1 cellular context compared by ENCODE assay signal in the genomic region with DNA sequence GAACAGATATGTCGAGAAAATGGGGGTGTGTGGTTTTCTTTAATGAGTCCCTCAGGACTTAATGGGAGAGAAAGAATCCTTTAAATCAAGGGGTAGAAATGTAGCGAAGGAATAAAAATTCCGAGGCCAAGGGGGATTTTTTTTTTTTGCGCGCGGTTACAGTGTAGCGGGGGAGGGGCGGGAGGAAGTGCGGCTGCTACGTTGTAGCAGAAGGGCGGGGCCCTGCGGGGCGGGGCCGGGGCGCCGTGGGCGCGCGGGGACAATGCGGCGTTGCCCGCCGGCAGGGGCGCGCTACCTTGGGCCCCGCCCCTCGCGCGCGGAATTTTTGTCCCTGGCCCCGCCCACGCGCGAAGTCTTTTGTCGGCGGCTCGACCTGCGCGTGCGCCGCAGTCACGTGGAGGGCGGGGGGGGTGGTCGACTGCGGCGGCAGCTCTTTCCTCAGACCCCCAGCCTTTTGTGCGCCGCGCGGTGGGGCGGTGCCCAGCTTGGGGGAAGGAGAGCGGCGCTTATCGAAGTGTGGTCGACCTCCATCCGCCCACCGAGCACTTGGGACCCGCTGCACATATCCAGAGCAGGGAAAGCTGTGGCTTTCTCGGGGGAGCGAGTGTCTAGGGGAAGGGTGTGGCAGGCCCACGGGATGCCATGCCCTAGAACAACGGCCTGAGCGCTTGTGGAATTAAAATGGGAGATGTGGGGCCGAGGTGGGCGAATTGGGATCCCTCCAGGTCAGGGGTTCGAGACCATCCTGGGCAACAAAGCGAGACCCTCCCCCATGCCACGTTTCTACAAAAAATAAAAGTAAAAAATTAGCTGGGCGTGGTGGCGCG.
TF ChIP-seq lines count a peak whose summit lies in the region.

No MANE protein-coding gene starts in this region.

TF ChIP-seq in HepG2, 621 proteins besides CTCF, POLR2A, EP300 and RAD21 (continued from another document and continues in another):
- TF ChIP-seq, protein P1, sequence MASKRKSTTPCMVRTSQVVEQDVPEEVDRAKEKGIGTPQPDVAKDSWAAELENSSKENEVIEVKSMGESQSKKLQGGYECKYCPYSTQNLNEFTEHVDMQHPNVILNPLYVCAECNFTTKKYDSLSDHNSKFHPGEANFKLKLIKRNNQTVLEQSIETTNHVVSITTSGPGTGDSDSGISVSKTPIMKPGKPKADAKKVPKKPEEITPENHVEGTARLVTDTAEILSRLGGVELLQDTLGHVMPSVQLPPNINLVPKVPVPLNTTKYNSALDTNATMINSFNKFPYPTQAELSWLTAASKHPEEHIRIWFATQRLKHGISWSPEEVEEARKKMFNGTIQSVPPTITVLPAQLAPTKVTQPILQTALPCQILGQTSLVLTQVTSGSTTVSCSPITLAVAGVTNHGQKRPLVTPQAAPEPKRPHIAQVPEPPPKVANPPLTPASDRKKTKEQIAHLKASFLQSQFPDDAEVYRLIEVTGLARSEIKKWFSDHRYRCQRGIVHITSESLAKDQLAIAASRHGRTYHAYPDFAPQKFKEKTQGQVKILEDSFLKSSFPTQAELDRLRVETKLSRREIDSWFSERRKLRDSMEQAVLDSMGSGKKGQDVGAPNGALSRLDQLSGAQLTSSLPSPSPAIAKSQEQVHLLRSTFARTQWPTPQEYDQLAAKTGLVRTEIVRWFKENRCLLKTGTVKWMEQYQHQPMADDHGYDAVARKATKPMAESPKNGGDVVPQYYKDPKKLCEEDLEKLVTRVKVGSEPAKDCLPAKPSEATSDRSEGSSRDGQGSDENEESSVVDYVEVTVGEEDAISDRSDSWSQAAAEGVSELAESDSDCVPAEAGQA (IDR thresholded peaks at IDR 0.05; ENCODE audit: low read depth): no peak
- TF ChIP-seq, protein P1 (CRISPR knock-in tag; IDR thresholded peaks at IDR 0.05; ENCODE audit: borderline replicate concordance): peak; percentile 30; the same call in 1 of the 2 replicates
- TF ChIP-seq GABPA (IDR thresholded peaks at IDR 0.05; ENCODE audit: low read depth, low read length) (peak; percentile 35; the same call in 1 of the 2 replicates), GABPA (CRISPR knock-in tag; IDR thresholded peaks at IDR 0.05; ENCODE audit: low read depth) (peak; percentile 64; the same call in 1 of the 2 replicates), ZBTB21 (CRISPR knock-in tag; IDR thresholded peaks at IDR 0.05) (0 out of 2 replicates have a peak, but pooled peaks have one; percentile 32), MTF1 (CRISPR knock-in tag; IDR thresholded peaks at IDR 0.05) (peak; percentile 55; the same call in 1 of the 2 replicates), KDM3A (CRISPR knock-in tag; IDR thresholded peaks at IDR 0.05; ENCODE audit: low read depth) (peak; percentile 80; the same call in 1 of the 2 replicates), ZSCAN31 (CRISPR knock-in tag; IDR thresholded peaks at IDR 0.05; ENCODE audit: low read depth) (peak; percentile 88), IRF2 (CRISPR knock-in tag; IDR thresholded peaks at IDR 0.05) (peak; percentile 78), SMYD3 (CRISPR knock-in tag; IDR thresholded peaks at IDR 0.05) (0 out of 2 replicates have a peak, but pooled peaks have one; percentile 20), ZFX (CRISPR knock-in tag; IDR thresholded peaks at IDR 0.05; ENCODE audit: low read depth) (0 out of 2 replicates have a peak, but pooled peaks have one; percentile 18), PRPF4 (IDR thresholded peaks at IDR 0.05; ENCODE audit: low read depth, low read length, poor library complexity, severe bottlenecking) (peak; percentile 81), CREB1 (IDR thresholded peaks at IDR 0.05) (peak; percentile 42; the same call in 1 of the 2 replicates), CREB1 (CRISPR knock-in tag; IDR thresholded peaks at IDR 0.05) (0 out of 2 replicates have a peak, but pooled peaks have one; percentile 31), JARID2 (CRISPR knock-in tag; IDR thresholded peaks at IDR 0.05; ENCODE audit: insufficient replicate concordance) (peak; percentile 2), ZNF839 (CRISPR knock-in tag; IDR thresholded peaks at IDR 0.05; ENCODE audit: borderline replicate concordance) (0 out of 2 replicates have a peak, but pooled peaks have one; percentile 25), ZNF788 (CRISPR knock-in tag; IDR thresholded peaks at IDR 0.05; ENCODE audit: borderline replicate concordance) (peak; percentile 79), ZNF652 (CRISPR knock-in tag; IDR thresholded peaks at IDR 0.05; ENCODE audit: borderline replicate concordance, low read depth) (no peak), RELA (CRISPR knock-in tag; IDR thresholded peaks at IDR 0.05) (no peak), HOXD1 (CRISPR knock-in tag; IDR thresholded peaks at IDR 0.05) (peak; percentile 75; the same call in 1 of the 2 replicates), ZFYVE20 (CRISPR knock-in tag; IDR thresholded peaks at IDR 0.05; ENCODE audit: borderline replicate concordance, low read depth) (0 out of 2 replicates have a peak, but pooled peaks have one; percentile 35), KDM2A (CRISPR knock-in tag; IDR thresholded peaks at IDR 0.05; ENCODE audit: borderline replicate concordance, low read depth) (peak; percentile 88), CHD4 (IDR thresholded peaks at IDR 0.05; ENCODE audit: borderline replicate concordance, low read length) (no peak; the same call in 1 of the 2 replicates), ZNF564 (CRISPR knock-in tag; IDR thresholded peaks at IDR 0.05) (0 out of 2 replicates have a peak, but pooled peaks have one; percentile 81), ATM (IDR thresholded peaks at IDR 0.05; ENCODE audit: borderline replicate concordance) (no peak)
- TF ChIP-seq, protein P2, sequence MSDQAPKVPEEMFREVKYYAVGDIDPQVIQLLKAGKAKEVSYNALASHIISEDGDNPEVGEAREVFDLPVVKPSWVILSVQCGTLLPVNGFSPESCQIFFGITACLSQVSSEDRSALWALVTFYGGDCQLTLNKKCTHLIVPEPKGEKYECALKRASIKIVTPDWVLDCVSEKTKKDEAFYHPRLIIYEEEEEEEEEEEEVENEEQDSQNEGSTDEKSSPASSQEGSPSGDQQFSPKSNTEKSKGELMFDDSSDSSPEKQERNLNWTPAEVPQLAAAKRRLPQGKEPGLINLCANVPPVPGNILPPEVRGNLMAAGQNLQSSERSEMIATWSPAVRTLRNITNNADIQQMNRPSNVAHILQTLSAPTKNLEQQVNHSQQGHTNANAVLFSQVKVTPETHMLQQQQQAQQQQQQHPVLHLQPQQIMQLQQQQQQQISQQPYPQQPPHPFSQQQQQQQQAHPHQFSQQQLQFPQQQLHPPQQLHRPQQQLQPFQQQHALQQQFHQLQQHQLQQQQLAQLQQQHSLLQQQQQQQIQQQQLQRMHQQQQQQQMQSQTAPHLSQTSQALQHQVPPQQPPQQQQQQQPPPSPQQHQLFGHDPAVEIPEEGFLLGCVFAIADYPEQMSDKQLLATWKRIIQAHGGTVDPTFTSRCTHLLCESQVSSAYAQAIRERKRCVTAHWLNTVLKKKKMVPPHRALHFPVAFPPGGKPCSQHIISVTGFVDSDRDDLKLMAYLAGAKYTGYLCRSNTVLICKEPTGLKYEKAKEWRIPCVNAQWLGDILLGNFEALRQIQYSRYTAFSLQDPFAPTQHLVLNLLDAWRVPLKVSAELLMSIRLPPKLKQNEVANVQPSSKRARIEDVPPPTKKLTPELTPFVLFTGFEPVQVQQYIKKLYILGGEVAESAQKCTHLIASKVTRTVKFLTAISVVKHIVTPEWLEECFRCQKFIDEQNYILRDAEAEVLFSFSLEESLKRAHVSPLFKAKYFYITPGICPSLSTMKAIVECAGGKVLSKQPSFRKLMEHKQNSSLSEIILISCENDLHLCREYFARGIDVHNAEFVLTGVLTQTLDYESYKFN (CRISPR knock-in tag; conservative IDR thresholded peaks at IDR 0.05): no peak
- TF ChIP-seq, protein P3, sequence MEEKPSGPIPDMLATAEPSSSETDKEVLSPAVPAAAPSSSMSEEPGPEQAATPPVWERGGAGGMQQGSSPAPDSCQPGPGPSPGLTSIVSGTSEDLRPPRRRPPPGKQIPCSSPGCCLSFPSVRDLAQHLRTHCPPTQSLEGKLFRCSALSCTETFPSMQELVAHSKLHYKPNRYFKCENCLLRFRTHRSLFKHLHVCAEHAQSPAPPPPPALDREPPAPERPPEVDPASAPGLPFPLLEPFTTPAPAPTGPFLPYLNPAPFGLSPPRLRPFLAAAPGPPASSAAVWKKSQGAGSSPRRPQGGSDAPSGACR (CRISPR knock-in tag; IDR thresholded peaks at IDR 0.05): peak; percentile 46
- TF ChIP-seq, protein P4, sequence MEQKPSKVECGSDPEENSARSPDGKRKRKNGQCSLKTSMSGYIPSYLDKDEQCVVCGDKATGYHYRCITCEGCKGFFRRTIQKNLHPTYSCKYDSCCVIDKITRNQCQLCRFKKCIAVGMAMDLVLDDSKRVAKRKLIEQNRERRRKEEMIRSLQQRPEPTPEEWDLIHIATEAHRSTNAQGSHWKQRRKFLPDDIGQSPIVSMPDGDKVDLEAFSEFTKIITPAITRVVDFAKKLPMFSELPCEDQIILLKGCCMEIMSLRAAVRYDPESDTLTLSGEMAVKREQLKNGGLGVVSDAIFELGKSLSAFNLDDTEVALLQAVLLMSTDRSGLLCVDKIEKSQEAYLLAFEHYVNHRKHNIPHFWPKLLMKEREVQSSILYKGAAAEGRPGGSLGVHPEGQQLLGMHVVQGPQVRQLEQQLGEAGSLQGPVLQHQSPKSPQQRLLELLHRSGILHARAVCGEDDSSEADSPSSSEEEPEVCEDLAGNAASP (CRISPR knock-in tag; IDR thresholded peaks at IDR 0.05; ENCODE audit: borderline replicate concordance): no peak
- TF ChIP-seq, protein P5, sequence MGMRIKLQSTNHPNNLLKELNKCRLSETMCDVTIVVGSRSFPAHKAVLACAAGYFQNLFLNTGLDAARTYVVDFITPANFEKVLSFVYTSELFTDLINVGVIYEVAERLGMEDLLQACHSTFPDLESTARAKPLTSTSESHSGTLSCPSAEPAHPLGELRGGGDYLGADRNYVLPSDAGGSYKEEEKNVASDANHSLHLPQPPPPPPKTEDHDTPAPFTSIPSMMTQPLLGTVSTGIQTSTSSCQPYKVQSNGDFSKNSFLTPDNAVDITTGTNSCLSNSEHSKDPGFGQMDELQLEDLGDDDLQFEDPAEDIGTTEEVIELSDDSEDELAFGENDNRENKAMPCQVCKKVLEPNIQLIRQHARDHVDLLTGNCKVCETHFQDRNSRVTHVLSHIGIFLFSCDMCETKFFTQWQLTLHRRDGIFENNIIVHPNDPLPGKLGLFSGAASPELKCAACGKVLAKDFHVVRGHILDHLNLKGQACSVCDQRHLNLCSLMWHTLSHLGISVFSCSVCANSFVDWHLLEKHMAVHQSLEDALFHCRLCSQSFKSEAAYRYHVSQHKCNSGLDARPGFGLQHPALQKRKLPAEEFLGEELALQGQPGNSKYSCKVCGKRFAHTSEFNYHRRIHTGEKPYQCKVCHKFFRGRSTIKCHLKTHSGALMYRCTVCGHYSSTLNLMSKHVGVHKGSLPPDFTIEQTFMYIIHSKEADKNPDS (CRISPR knock-in tag; IDR thresholded peaks at IDR 0.05): peak; percentile 24; the same call in 1 of the 2 replicates
- TF ChIP-seq, protein P6, sequence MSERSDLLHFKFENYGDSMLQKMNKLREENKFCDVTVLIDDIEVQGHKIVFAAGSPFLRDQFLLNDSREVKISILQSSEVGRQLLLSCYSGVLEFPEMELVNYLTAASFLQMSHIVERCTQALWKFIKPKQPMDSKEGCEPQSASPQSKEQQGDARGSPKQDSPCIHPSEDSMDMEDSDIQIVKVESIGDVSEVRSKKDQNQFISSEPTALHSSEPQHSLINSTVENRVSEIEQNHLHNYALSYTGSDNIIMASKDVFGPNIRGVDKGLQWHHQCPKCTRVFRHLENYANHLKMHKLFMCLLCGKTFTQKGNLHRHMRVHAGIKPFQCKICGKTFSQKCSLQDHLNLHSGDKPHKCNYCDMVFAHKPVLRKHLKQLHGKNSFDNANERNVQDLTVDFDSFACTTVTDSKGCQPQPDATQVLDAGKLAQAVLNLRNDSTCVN (CRISPR knock-in tag; IDR thresholded peaks at IDR 0.05; ENCODE audit: borderline replicate concordance): 0 out of 2 replicates have a peak, but pooled peaks have one; percentile 31
- TF ChIP-seq, protein P7, sequence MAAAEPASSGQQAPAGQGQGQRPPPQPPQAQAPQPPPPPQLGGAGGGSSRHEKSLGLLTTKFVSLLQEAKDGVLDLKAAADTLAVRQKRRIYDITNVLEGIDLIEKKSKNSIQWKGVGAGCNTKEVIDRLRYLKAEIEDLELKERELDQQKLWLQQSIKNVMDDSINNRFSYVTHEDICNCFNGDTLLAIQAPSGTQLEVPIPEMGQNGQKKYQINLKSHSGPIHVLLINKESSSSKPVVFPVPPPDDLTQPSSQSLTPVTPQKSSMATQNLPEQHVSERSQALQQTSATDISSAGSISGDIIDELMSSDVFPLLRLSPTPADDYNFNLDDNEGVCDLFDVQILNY (CRISPR knock-in tag; conservative IDR thresholded peaks at IDR 0.05): peak; percentile 38; the same call in 1 of the 2 replicates
- TF ChIP-seq, protein P8, sequence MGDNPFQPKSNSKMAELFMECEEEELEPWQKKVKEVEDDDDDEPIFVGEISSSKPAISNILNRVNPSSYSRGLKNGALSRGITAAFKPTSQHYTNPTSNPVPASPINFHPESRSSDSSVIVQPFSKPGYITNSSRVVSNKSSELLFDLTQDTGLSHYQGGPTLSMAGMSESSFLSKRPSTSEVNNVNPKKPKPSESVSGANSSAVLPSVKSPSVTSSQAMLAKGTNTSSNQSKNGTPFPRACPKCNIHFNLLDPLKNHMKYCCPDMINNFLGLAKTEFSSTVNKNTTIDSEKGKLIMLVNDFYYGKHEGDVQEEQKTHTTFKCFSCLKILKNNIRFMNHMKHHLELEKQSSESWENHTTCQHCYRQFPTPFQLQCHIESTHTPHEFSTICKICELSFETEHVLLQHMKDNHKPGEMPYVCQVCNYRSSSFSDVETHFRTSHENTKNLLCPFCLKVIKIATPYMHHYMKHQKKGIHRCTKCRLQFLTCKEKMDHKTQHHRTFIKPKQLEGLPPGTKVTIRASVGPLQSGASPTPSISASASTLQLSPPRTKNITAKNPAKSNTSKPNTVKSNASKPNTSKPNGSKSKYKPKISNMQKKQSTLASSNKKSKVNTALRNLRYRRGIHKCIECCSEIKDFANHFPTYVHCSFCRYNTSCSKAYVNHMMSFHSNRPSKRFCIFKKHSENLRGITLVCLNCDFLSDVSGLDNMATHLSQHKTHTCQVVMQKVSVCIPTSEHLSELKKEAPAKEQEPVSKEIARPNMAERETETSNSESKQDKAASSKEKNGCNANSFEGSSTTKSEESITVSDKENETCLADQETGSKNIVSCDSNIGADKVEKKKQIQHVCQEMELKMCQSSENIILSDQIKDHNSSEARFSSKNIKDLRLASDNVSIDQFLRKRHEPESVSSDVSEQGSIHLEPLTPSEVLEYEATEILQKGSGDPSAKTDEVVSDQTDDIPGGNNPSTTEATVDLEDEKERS (CRISPR knock-in tag; IDR thresholded peaks at IDR 0.05): 0 out of 2 replicates have a peak, but pooled peaks have one; percentile 42
